Comparison of ENCODE assay signal across 11 cellular contexts in genomic region chr4:83216856-83217683, GRCh38.
DNase-seq lines count a peak whose midpoint lies in the region; ATAC-seq and TF ChIP-seq lines count a peak whose summit lies in the region.
"Had no signal": no experiment of that assay in that cellular context is flagged by ENCODE, and none has a peak within 500 bp of the region (broad histone marks: within the 10 kb centered on the region; RNA-seq: fewer than 3 reads in every experiment).

No MANE protein-coding gene starts in this region.

- DNase-seq in T-helper 1 cell (no peak), SW 1271 (lab: John Stamatoyannopoulos, UW) (no peak), substantia nigra (lab: John Stamatoyannopoulos, UW) (no peak), NCI-H226 (no peak)
- peak; percentile 2 for DNase-seq in effector CD8-positive, alpha-beta T cell (lab: John Stamatoyannopoulos, UW)
- peak in 1 of 2 donors; percentile 53 for DNase-seq in stimulated activated effector memory CD8-positive, alpha-beta T cell treated with anti-CD3 and anti-CD28 coated beads, Interleukin-12 subunit alpha, Interleukin-12 subunit beta, amount 100 ng/mL, for 72 hours (ENCODE audit: low spot score in 2 of 2)
- DNase-seq: NCI-H146, right cardiac atrium had no signal

- H3K27me3 Mint-ChIP-seq in T-helper 1 cell treated with Interleukin-12 subunit alpha and Interleukin-12 subunit beta and Interleukin-4 antibody, amounts not matched to agents 30 μg/mL and 1 μg/mL, for 36 hours (ENCODE audit: low read depth): no peaks in the 10 kb centered on the region

- H3K36me3 Mint-ChIP-seq in T-helper 1 cell treated with Interleukin-12 subunit alpha and Interleukin-12 subunit beta and Interleukin-4 antibody, amounts not matched to agents 30 μg/mL and 1 μg/mL, for 36 hours (ENCODE audit: low read depth): peaks cover 13% of the 10 kb centered on the region
- no peaks in the 10 kb centered on the region for H3K36me3 Mint-ChIP-seq in stimulated activated effector memory CD8-positive, alpha-beta T cell treated with anti-CD3 and anti-CD28 coated beads, Interleukin-12 subunit alpha, Interleukin-12 subunit beta, amount 100 ng/mL, for 72 hours

- peak overlapping the region; percentile 95 for H3K27ac ChIP-seq in OCI-LY3 (ENCODE audit: low read length)
- no peak overlapping the region for H3K27ac ChIP-seq in substantia nigra (ENCODE audit: low read depth, low read length, poor library complexity, severe bottlenecking)

- H3K4me1 ChIP-seq in OCI-LY3 (ENCODE audit: low read length): peaks cover 65% of the 10 kb centered on the region

- peaks cover 4% of the 10 kb centered on the region for H3K9me3 Mint-ChIP-seq in T-helper 1 cell treated with Interleukin-12 subunit alpha and Interleukin-12 subunit beta and Interleukin-4 antibody, amounts not matched to agents 30 μg/mL and 1 μg/mL, for 36 hours
- H3K9me3 Mint-ChIP-seq in stimulated activated effector memory CD8-positive, alpha-beta T cell treated with anti-CD3 and anti-CD28 coated beads, Interleukin-12 subunit alpha, Interleukin-12 subunit beta, amount 100 ng/mL, for 72 hours: no peaks in the 10 kb centered on the region

- no peaks in the 10 kb centered on the region for H3K36me3 ChIP-seq in OCI-LY3 (replicated peaks; ENCODE audit: low read depth, low read length)

- H3K9ac ChIP-seq in OCI-LY3 (ENCODE audit: low read length): peak overlapping the region; percentile 51; the same call in 1 of the 2 replicates

- H3K4me2 ChIP-seq in OCI-LY3 (ENCODE audit: low read length): peak overlapping the region; percentile 69

- H3K4me3 Mint-ChIP-seq in T-helper 1 cell treated with Interleukin-12 subunit alpha and Interleukin-12 subunit beta and Interleukin-4 antibody, amounts not matched to agents 30 μg/mL and 1 μg/mL, for 36 hours: peak overlapping the region; percentile 57
- peak overlapping the region; percentile 67 for H3K4me3 Mint-ChIP-seq in stimulated activated effector memory CD8-positive, alpha-beta T cell treated with anti-CD3 and anti-CD28 coated beads, Interleukin-12 subunit alpha, Interleukin-12 subunit beta, amount 100 ng/mL, for 72 hours

- H3K79me2 ChIP-seq in OCI-LY3 (ENCODE audit: low read length): no peaks in the 10 kb centered on the region

- TF ChIP-seq CTCF in OCI-LY3 (IDR thresholded peaks at IDR 0.05; ENCODE audit: low read depth, low read length): no peak

- H3K9me3 ChIP-seq in OCI-LY3 (ENCODE audit: insufficient read depth, low read length): no peaks in the 10 kb centered on the region

- peak overlapping the region; percentile 79 for H3K27ac Mint-ChIP-seq in T-helper 1 cell treated with Interleukin-12 subunit alpha and Interleukin-12 subunit beta and Interleukin-4 antibody, amounts not matched to agents 30 μg/mL and 1 μg/mL, for 36 hours
- no peak overlapping the region for H3K27ac Mint-ChIP-seq in stimulated activated effector memory CD8-positive, alpha-beta T cell treated with anti-CD3 and anti-CD28 coated beads, Interleukin-12 subunit alpha, Interleukin-12 subunit beta, amount 100 ng/mL, for 72 hours

- H2AFZ ChIP-seq in OCI-LY3 (ENCODE audit: low read depth, low read length): peak overlapping the region; percentile 79; the same call in 1 of the 2 replicates

- no peak for ATAC-seq in stimulated activated effector memory CD8-positive, alpha-beta T cell treated with anti-CD3 and anti-CD28 coated beads, Interleukin-12 subunit alpha, Interleukin-12 subunit beta, amount 100 ng/mL, for 72 hours

- peaks cover 5% of the 10 kb centered on the region; the same call in 1 of the 2 replicates for H3K27me3 ChIP-seq in OCI-LY3 (ENCODE audit: low read depth, low read length)

- H3K4me3 ChIP-seq in OCI-LY3 (ENCODE audit: low read length): peak overlapping the region; percentile 51
- H3K4me3 ChIP-seq: coronary artery had no signal

- H3K4me1 Mint-ChIP-seq in T-helper 1 cell treated with Interleukin-12 subunit alpha and Interleukin-12 subunit beta and Interleukin-4 antibody, amounts not matched to agents 30 μg/mL and 1 μg/mL, for 36 hours (ENCODE audit: low read depth): peaks cover 75% of the 10 kb centered on the region
- H3K4me1 Mint-ChIP-seq in stimulated activated effector memory CD8-positive, alpha-beta T cell treated with anti-CD3 and anti-CD28 coated beads, Interleukin-12 subunit alpha, Interleukin-12 subunit beta, amount 100 ng/mL, for 72 hours: peaks cover 77% of the 10 kb centered on the region

- H4K20me1 ChIP-seq in OCI-LY3 (ENCODE audit: insufficient read depth, low read length): no peaks in the 10 kb centered on the region
